Comparison of ENCODE assay signal across 1 cellular context in the genomic region with DNA sequence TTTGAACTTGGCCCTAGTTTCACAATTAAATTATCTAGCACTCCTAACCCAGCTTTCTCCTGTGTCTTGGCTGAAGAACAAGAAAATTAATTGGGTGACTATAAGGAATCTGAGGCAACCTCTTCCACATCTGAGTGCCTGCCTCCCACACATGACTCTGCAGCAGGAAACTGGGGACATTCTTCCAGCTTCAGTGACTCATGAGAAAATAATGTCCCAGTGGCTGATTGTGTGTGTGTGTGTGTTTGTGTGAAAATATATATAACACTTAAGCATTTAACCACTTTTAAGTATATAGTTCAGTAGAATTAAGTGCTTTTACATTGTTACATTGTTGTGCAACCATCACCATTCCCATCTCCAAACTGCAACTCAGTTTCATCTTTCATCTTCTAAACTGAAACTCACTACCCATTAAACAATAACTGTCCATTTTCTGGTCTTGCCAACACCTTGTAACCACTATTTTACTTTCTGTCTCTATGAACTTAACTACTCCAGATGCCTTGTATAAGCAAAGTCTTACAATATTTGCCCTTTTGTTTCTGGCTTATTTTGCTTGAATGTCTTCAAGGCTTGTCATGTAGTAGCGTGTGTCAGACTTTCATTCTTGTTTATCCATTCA.
TF ChIP-seq lines count a peak whose summit lies in the region.

No MANE protein-coding gene starts in this region.

TF ChIP-seq in liver, 16 proteins besides CTCF, POLR2A, EP300 and RAD21 (continued from another document):
- TF ChIP-seq HNF4A (conservative IDR thresholded peaks at IDR 0.05): no peak
- TF ChIP-seq, protein P1, sequence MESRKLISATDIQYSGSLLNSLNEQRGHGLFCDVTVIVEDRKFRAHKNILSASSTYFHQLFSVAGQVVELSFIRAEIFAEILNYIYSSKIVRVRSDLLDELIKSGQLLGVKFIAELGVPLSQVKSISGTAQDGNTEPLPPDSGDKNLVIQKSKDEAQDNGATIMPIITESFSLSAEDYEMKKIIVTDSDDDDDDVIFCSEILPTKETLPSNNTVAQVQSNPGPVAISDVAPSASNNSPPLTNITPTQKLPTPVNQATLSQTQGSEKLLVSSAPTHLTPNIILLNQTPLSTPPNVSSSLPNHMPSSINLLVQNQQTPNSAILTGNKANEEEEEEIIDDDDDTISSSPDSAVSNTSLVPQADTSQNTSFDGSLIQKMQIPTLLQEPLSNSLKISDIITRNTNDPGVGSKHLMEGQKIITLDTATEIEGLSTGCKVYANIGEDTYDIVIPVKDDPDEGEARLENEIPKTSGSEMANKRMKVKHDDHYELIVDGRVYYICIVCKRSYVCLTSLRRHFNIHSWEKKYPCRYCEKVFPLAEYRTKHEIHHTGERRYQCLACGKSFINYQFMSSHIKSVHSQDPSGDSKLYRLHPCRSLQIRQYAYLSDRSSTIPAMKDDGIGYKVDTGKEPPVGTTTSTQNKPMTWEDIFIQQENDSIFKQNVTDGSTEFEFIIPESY (IDR thresholded peaks at IDR 0.05): no peak
- no peak for TF ChIP-seq FOXA1 (IDR thresholded peaks at IDR 0.05)
- no peak for TF ChIP-seq NR2F2 (IDR thresholded peaks at IDR 0.05)
- TF ChIP-seq TAF1 (conservative IDR thresholded peaks at IDR 0.05): no peak
TF ChIP-seq in liver: peak in this region for 4.
